1 cellular context compared by ENCODE assay signal in the genomic region with DNA sequence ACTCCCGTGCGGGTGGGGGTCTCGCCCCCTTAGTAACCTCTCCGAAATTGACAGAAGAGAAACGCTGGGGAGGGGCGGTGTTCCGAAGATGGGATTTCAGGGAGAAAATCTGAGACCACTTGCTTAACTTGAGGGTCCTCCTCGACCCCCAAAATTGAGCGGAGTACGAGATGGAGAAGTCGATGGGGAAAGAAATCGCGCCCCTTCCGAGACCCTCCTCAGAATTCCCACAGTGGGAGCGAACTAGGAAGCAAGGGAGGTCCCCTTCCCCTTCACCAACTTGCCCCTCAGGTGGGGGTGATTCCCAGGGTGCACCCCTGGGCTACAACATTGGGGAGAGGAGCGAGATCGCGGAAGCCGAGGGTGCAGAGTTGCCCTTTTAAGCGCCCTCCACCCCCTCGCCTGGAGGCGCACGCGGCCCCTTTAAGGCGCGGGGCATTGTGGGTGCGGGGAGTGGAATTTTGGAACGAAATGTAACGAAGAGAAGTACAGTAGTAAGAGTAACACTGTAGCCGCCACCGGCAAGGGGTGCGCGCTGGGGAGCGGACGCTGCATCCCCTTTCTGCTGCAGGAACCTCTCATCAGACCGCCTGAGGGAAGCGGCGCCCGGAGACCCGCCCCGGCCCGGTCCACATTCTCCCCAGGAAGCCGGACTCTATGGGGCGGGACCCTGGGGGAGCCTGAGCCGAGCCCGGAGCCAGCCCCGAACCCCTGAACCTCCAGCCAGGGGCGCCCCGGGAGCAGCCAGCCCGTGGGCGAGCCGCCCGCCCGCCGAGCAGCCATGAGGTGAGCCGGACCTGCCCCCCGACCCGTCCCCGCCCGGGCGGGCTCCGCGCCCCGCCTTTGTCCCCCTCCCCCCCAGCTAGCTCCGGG.
TF ChIP-seq lines count a peak whose summit lies in the region.

A gene (plus strand): TSS at position 489 of the 873 bp plus-strand sequence. CDS start 293 bp downstream, at position 782.

TF ChIP-seq in GM12878, 131 proteins besides CTCF, POLR2A, EP300 and RAD21 (continued from another document and continues in another):
- TF ChIP-seq, protein P1, sequence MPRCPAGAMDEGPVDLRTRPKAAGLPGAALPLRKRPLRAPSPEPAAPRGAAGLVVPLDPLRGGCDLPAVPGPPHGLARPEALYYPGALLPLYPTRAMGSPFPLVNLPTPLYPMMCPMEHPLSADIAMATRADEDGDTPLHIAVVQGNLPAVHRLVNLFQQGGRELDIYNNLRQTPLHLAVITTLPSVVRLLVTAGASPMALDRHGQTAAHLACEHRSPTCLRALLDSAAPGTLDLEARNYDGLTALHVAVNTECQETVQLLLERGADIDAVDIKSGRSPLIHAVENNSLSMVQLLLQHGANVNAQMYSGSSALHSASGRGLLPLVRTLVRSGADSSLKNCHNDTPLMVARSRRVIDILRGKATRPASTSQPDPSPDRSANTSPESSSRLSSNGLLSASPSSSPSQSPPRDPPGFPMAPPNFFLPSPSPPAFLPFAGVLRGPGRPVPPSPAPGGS (IDR thresholded peaks at IDR 0.05; ENCODE audit: borderline replicate concordance, insufficient read depth, low read depth, low read length, poor library complexity, severe bottlenecking) = no peak
- no peak for TF ChIP-seq YBX1 (IDR thresholded peaks at IDR 0.05)
- TF ChIP-seq, protein P2, sequence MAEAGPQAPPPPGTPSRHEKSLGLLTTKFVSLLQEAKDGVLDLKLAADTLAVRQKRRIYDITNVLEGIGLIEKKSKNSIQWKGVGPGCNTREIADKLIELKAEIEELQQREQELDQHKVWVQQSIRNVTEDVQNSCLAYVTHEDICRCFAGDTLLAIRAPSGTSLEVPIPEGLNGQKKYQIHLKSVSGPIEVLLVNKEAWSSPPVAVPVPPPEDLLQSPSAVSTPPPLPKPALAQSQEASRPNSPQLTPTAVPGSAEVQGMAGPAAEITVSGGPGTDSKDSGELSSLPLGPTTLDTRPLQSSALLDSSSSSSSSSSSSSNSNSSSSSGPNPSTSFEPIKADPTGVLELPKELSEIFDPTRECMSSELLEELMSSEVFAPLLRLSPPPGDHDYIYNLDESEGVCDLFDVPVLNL (IDR thresholded peaks at IDR 0.05; ENCODE audit: low read depth, low read length) = peak; percentile 20; the same call in 1 of the 2 replicates
- TF ChIP-seq PAX5 (IDR thresholded peaks at IDR 0.05; ENCODE audit: borderline replicate concordance, low read depth, low read length) = no peak
- TF ChIP-seq CBX5 (IDR thresholded peaks at IDR 0.05; ENCODE audit: low read depth) = no peak
- TF ChIP-seq HDGF (IDR thresholded peaks at IDR 0.05) = no peak
- TF ChIP-seq, protein P3, sequence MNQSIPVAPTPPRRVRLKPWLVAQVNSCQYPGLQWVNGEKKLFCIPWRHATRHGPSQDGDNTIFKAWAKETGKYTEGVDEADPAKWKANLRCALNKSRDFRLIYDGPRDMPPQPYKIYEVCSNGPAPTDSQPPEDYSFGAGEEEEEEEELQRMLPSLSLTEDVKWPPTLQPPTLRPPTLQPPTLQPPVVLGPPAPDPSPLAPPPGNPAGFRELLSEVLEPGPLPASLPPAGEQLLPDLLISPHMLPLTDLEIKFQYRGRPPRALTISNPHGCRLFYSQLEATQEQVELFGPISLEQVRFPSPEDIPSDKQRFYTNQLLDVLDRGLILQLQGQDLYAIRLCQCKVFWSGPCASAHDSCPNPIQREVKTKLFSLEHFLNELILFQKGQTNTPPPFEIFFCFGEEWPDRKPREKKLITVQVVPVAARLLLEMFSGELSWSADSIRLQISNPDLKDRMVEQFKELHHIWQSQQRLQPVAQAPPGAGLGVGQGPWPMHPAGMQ (IDR thresholded peaks at IDR 0.05; ENCODE audit: borderline replicate concordance) = no peak
- TF ChIP-seq NFXL1 (IDR thresholded peaks at IDR 0.05; ENCODE audit: borderline replicate concordance) = no peak
- no peak for TF ChIP-seq CEBPB (IDR thresholded peaks at IDR 0.05; ENCODE audit: borderline replicate concordance in 1 of 2, low read depth in 2 of 2, low read length in 2 of 2)
- TF ChIP-seq, protein P4, sequence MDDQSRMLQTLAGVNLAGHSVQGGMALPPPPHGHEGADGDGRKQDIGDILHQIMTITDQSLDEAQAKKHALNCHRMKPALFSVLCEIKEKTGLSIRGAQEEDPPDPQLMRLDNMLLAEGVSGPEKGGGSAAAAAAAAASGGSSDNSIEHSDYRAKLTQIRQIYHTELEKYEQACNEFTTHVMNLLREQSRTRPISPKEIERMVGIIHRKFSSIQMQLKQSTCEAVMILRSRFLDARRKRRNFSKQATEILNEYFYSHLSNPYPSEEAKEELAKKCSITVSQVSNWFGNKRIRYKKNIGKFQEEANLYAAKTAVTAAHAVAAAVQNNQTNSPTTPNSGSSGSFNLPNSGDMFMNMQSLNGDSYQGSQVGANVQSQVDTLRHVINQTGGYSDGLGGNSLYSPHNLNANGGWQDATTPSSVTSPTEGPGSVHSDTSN (IDR thresholded peaks at IDR 0.05; ENCODE audit: insufficient replicate concordance, low read depth, low read length) = no peak
- TF ChIP-seq FOXM1 (IDR thresholded peaks at IDR 0.05; ENCODE audit: low read depth, low read length) = no peak
- no peak; the same call in 1 of the 2 replicates for TF ChIP-seq ZSCAN29 (IDR thresholded peaks at IDR 0.05)
- TF ChIP-seq STAT1 (conservative IDR thresholded peaks at IDR 0.05) = peak; percentile 36; the same call in 1 of the 2 replicates
- 0 out of 2 replicates have a peak, but pooled peaks have one; percentile 25 for TF ChIP-seq MTA3 (IDR thresholded peaks at IDR 0.05; ENCODE audit: borderline replicate concordance, low read length)
- TF ChIP-seq KDM1A (IDR thresholded peaks at IDR 0.05; ENCODE audit: borderline replicate concordance) = no peak
- TF ChIP-seq MYB (IDR thresholded peaks at IDR 0.05; ENCODE audit: borderline replicate concordance, low read depth, low read length) = no peak
- TF ChIP-seq WRNIP1 (IDR thresholded peaks at IDR 0.05; ENCODE audit: borderline replicate concordance, low read depth, low read length) = no peak
- TF ChIP-seq, protein P5, sequence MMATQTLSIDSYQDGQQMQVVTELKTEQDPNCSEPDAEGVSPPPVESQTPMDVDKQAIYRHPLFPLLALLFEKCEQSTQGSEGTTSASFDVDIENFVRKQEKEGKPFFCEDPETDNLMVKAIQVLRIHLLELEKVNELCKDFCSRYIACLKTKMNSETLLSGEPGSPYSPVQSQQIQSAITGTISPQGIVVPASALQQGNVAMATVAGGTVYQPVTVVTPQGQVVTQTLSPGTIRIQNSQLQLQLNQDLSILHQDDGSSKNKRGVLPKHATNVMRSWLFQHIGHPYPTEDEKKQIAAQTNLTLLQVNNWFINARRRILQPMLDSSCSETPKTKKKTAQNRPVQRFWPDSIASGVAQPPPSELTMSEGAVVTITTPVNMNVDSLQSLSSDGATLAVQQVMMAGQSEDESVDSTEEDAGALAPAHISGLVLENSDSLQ (IDR thresholded peaks at IDR 0.05) = 0 out of 2 replicates have a peak, but pooled peaks have one; percentile 5
- TF ChIP-seq CHD1 (IDR thresholded peaks at IDR 0.05; ENCODE audit: low read depth, low read length) = no peak; the same call in 1 of the 2 replicates
- peak; percentile 69 for TF ChIP-seq MTA2 (IDR thresholded peaks at IDR 0.05; ENCODE audit: low read depth)
- TF ChIP-seq, protein P6, sequence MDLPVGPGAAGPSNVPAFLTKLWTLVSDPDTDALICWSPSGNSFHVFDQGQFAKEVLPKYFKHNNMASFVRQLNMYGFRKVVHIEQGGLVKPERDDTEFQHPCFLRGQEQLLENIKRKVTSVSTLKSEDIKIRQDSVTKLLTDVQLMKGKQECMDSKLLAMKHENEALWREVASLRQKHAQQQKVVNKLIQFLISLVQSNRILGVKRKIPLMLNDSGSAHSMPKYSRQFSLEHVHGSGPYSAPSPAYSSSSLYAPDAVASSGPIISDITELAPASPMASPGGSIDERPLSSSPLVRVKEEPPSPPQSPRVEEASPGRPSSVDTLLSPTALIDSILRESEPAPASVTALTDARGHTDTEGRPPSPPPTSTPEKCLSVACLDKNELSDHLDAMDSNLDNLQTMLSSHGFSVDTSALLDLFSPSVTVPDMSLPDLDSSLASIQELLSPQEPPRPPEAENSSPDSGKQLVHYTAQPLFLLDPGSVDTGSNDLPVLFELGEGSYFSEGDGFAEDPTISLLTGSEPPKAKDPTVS (IDR thresholded peaks at IDR 0.05; ENCODE audit: low read depth, low read length) = no peak
- TF ChIP-seq, protein P7, sequence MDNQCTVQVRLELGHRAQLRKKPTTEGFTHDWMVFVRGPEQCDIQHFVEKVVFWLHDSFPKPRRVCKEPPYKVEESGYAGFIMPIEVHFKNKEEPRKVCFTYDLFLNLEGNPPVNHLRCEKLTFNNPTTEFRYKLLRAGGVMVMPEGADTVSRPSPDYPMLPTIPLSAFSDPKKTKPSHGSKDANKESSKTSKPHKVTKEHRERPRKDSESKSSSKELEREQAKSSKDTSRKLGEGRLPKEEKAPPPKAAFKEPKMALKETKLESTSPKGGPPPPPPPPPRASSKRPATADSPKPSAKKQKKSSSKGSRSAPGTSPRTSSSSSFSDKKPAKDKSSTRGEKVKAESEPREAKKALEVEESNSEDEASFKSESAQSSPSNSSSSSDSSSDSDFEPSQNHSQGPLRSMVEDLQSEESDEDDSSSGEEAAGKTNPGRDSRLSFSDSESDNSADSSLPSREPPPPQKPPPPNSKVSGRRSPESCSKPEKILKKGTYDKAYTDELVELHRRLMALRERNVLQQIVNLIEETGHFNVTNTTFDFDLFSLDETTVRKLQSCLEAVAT (IDR thresholded peaks at IDR 0.05) = peak; percentile 79; the same call in 1 of the 2 replicates
- TF ChIP-seq, protein P8, sequence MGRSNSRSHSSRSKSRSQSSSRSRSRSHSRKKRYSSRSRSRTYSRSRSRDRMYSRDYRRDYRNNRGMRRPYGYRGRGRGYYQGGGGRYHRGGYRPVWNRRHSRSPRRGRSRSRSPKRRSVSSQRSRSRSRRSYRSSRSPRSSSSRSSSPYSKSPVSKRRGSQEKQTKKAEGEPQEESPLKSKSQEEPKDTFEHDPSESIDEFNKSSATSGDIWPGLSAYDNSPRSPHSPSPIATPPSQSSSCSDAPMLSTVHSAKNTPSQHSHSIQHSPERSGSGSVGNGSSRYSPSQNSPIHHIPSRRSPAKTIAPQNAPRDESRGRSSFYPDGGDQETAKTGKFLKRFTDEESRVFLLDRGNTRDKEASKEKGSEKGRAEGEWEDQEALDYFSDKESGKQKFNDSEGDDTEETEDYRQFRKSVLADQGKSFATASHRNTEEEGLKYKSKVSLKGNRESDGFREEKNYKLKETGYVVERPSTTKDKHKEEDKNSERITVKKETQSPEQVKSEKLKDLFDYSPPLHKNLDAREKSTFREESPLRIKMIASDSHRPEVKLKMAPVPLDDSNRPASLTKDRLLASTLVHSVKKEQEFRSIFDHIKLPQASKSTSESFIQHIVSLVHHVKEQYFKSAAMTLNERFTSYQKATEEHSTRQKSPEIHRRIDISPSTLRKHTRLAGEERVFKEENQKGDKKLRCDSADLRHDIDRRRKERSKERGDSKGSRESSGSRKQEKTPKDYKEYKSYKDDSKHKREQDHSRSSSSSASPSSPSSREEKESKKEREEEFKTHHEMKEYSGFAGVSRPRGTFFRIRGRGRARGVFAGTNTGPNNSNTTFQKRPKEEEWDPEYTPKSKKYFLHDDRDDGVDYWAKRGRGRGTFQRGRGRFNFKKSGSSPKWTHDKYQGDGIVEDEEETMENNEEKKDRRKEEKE (IDR thresholded peaks at IDR 0.05) = no peak
- TF ChIP-seq, protein P9, sequence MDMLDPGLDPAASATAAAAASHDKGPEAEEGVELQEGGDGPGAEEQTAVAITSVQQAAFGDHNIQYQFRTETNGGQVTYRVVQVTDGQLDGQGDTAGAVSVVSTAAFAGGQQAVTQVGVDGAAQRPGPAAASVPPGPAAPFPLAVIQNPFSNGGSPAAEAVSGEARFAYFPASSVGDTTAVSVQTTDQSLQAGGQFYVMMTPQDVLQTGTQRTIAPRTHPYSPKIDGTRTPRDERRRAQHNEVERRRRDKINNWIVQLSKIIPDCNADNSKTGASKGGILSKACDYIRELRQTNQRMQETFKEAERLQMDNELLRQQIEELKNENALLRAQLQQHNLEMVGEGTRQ (IDR thresholded peaks at IDR 0.05; ENCODE audit: borderline replicate concordance, low read depth, low read length) = no peak
- 0 out of 2 replicates have a peak, but pooled peaks have one; percentile 4 for TF ChIP-seq BCL11A (IDR thresholded peaks at IDR 0.05; ENCODE audit: low read depth, low read length)
- TF ChIP-seq, protein P10, sequence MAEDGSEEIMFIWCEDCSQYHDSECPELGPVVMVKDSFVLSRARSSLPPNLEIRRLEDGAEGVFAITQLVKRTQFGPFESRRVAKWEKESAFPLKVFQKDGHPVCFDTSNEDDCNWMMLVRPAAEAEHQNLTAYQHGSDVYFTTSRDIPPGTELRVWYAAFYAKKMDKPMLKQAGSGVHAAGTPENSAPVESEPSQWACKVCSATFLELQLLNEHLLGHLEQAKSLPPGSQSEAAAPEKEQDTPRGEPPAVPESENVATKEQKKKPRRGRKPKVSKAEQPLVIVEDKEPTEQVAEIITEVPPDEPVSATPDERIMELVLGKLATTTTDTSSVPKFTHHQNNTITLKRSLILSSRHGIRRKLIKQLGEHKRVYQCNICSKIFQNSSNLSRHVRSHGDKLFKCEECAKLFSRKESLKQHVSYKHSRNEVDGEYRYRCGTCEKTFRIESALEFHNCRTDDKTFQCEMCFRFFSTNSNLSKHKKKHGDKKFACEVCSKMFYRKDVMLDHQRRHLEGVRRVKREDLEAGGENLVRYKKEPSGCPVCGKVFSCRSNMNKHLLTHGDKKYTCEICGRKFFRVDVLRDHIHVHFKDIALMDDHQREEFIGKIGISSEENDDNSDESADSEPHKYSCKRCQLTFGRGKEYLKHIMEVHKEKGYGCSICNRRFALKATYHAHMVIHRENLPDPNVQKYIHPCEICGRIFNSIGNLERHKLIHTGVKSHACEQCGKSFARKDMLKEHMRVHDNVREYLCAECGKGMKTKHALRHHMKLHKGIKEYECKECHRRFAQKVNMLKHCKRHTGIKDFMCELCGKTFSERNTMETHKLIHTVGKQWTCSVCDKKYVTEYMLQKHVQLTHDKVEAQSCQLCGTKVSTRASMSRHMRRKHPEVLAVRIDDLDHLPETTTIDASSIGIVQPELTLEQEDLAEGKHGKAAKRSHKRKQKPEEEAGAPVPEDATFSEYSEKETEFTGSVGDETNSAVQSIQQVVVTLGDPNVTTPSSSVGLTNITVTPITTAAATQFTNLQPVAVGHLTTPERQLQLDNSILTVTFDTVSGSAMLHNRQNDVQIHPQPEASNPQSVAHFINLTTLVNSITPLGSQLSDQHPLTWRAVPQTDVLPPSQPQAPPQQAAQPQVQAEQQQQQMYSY (CRISPR knock-in tag; IDR thresholded peaks at IDR 0.05) = no peak
- TF ChIP-seq, protein P11, sequence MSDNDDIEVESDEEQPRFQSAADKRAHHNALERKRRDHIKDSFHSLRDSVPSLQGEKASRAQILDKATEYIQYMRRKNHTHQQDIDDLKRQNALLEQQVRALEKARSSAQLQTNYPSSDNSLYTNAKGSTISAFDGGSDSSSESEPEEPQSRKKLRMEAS (IDR thresholded peaks at IDR 0.05; ENCODE audit: low read depth, low read length) = peak; percentile 84
- no peak; the same call in 1 of the 2 replicates for TF ChIP-seq KAT2A (conservative IDR thresholded peaks at IDR 0.05; ENCODE audit: control insufficient read depth, low read depth, low read length)
